ENCODE assay signal across 9 cellular contexts in the genomic region with DNA sequence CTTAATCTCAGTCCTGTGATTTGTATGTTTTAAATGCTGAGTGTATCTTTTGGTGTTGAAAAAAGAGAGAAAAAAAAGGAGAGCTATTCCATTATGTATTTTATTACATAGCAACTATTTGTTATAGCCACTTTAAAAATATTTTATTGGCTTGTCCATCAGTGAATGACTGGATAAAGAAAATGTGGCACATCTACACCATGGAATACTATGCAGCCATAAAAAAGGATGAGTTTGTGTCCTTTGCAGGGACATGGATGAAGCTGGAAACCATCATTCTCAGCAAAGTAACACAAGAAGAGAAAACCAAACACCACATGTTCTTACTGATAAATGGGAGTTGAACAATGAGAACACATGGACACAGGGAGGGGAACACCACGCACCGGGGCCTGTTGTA. TPM values are rescaled to one million over a fixed set of nuclear protein-coding genes. Genes with fewer than 3 reads are reported as not detected.
"Had no signal": no experiment of that assay in that cellular context is flagged by ENCODE, and none has a peak within 500 bp of the region (broad histone marks: within the 10 kb centered on the region; RNA-seq: fewer than 3 reads in every experiment).

No MANE protein-coding gene starts in this region.

RNA-seq across cellular contexts. Expression of a gene that starts 3.2 kb away (rescaled TPM):
- total RNA-seq: hepatocyte; kidney epithelial cell; lung microvascular endothelial cell; mammary epithelial cell; mononuclear cell; myocyte; naive thymus-derived CD4-positive, alpha-beta T cell had no signal
- polyA plus RNA-seq: hepatocyte; immature natural killer cell; keratinocyte; mammary epithelial cell; naive thymus-derived CD4-positive, alpha-beta T cell had no signal
